In genomic region chr5:159002201-159002600, GRCh38 we compare ENCODE assay signal across 20 cellular contexts.
A peak's percentile ranks its signal among the peaks of the same experiment; 100 is the strongest.
DNase-seq lines count a peak whose midpoint lies in the region; ATAC-seq and TF ChIP-seq lines count a peak whose summit lies in the region.
"Had no signal": no experiment of that assay in that cellular context is flagged by ENCODE, and none has a peak within 500 bp of the region (broad histone marks: within the 10 kb centered on the region; RNA-seq: fewer than 3 reads in every experiment).

No MANE protein-coding gene starts in this region.

- WGBS in heart right ventricle, 2 donors = 59 to 64% methylated on average over 4 of the region's 4 CpGs
- 57% methylated on average over 4 of the region's 4 CpGs for WGBS in right cardiac atrium

- peaks cover 61% of the 10 kb centered on the region for H3K4me1 Mint-ChIP-seq in memory B cell
- peaks cover 12% of the 10 kb centered on the region for H3K4me1 Mint-ChIP-seq in activated naive CD8-positive, alpha-beta T cell treated with anti-CD3 and anti-CD28 coated beads for 36 hours
- H3K4me1 Mint-ChIP-seq: H9 had no signal

- H3K4me3 ChIP-seq in heart right ventricle (no peak overlapping the region), right cardiac atrium (ENCODE audit: low read length) (no peak overlapping the region), adipocyte (ENCODE audit: low read length) (no peak overlapping the region), vagina (no peak overlapping the region)
- H3K4me3 ChIP-seq: MG63 had no signal

- H3K27ac ChIP-seq in heart right ventricle (peak overlapping the region in 8 of 10 donors; percentile 28 to 91 (median 50)), right cardiac atrium (ENCODE audit: low read length) (no peak overlapping the region), vagina (peak overlapping the region; percentile 61)
- H3K27ac ChIP-seq: KMS-11 had no signal

- H3K27me3 ChIP-seq in heart right ventricle = no peaks in the 10 kb centered on the region
- no peaks in the 10 kb centered on the region for H3K27me3 ChIP-seq in right cardiac atrium (ENCODE audit: control insufficient read depth, insufficient read depth)
- H3K27me3 ChIP-seq in adipocyte (replicated peaks; ENCODE audit: control insufficient read depth, insufficient read depth, low read length) = no peaks in the 10 kb centered on the region
- no peaks in the 10 kb centered on the region for H3K27me3 ChIP-seq in vagina
- H3K27me3 ChIP-seq: MG63 had no signal

- H3K9me3 Mint-ChIP-seq in memory B cell = no peaks in the 10 kb centered on the region
- no peaks in the 10 kb centered on the region for H3K9me3 Mint-ChIP-seq in activated naive CD8-positive, alpha-beta T cell treated with anti-CD3 and anti-CD28 coated beads for 36 hours
- H3K9me3 Mint-ChIP-seq: H9 had no signal

- H3K27me3 Mint-ChIP-seq in memory B cell = no peaks in the 10 kb centered on the region
- H3K27me3 Mint-ChIP-seq in activated naive CD8-positive, alpha-beta T cell treated with anti-CD3 and anti-CD28 coated beads for 36 hours = peaks cover 11% of the 10 kb centered on the region

- no peak for TF ChIP-seq CTCF in heart right ventricle (IDR thresholded peaks at IDR 0.05)
- TF ChIP-seq CTCF in vagina (IDR thresholded peaks at IDR 0.05) = no peak

- peaks cover 3 to 93% (median 46%) of the 10 kb centered on the region in 9 donors for H3K4me1 ChIP-seq in heart right ventricle
- peaks cover 11% of the 10 kb centered on the region for H3K4me1 ChIP-seq in right cardiac atrium (ENCODE audit: control insufficient read depth, insufficient read depth, low read length)
- H3K4me1 ChIP-seq in adipocyte (ENCODE audit: control insufficient read depth, insufficient read depth, low read length) = peaks cover 98% of the 10 kb centered on the region
- H3K4me1 ChIP-seq in vagina = peaks cover 49% of the 10 kb centered on the region

- ATAC-seq in heart right ventricle = peak in 2 of 8 donors; percentile 19 to 50
- no peak for ATAC-seq in right cardiac atrium
- no peak for ATAC-seq in memory B cell (ENCODE audit: low read depth)
- no peak for ATAC-seq in GM19395 (IDR thresholded peaks at IDR 0.05; ENCODE audit: unreplicated experiment)
- ATAC-seq: HepG2, Panc1 had no signal

- H3K9ac ChIP-seq in adipocyte (ENCODE audit: low read length) = peak overlapping the region; percentile 48
- H3K9ac ChIP-seq: KMS-11 had no signal

- no peak overlapping the region for H3K4me3 Mint-ChIP-seq in memory B cell
- no peak overlapping the region for H3K4me3 Mint-ChIP-seq in activated naive CD8-positive, alpha-beta T cell treated with anti-CD3 and anti-CD28 coated beads for 36 hours
- H3K4me3 Mint-ChIP-seq: H9 had no signal

- H3K9me3 ChIP-seq in heart right ventricle (no peaks in the 10 kb centered on the region), right cardiac atrium (ENCODE audit: control insufficient read depth, low read length) (no peaks in the 10 kb centered on the region), adipocyte (ENCODE audit: control insufficient read depth, low read length) (no peaks in the 10 kb centered on the region), vagina (no peaks in the 10 kb centered on the region)
- H3K9me3 ChIP-seq: MG63 had no signal

- DNase-seq in heart right ventricle (no peak), right cardiac atrium (no peak), adipocyte (ENCODE audit: low read depth) (no peak), memory B cell (ENCODE audit: low spot score in 2 of 2) (no peak), vagina (ENCODE audit: extremely low spot score in 2 of 2) (no peak), NCI-H446 treated with DMSO at 0.1 percent for 48 hours (lab: John Stamatoyannopoulos, UW) (no peak)
- DNase-seq in activated naive CD8-positive, alpha-beta T cell treated with anti-CD3 and anti-CD28 coated beads for 36 hours = no peak
- DNase-seq: ACHN; AML-193; CD4-positive, CD25-positive, alpha-beta regulatory T cell; H9; MG63; NCI-H1105 treated with DMSO at 0.1 percent for 48 hours; NCI-H187 treated with DMSO at 0.1 percent for 48 hours; NCI-H2171; NCI-H510A had no signal

- H3K27ac Mint-ChIP-seq in memory B cell = peak overlapping the region; percentile 83
- H3K27ac Mint-ChIP-seq in activated naive CD8-positive, alpha-beta T cell treated with anti-CD3 and anti-CD28 coated beads for 36 hours = no peak overlapping the region
- H3K27ac Mint-ChIP-seq: CD4-positive, CD25-positive, alpha-beta regulatory T cell; H9 had no signal

- intact Hi-C loops in heart right ventricle (cut with DNase I) (loop anchor here in 1 of 10 donors (10.0 kb wide), 1 partner anchor 93 kb away; the partner anchor contains the start of gene EBF1), right cardiac atrium (cut with DNase I) (no loop called here), vagina (cut with DNase I) (loop anchor here (10.0 kb wide), 1 partner anchor 227 kb away; no protein-coding TSS in a partner anchor)

- H3K36me3 Mint-ChIP-seq in memory B cell = peaks cover 15% of the 10 kb centered on the region
- no peaks in the 10 kb centered on the region for H3K36me3 Mint-ChIP-seq in activated naive CD8-positive, alpha-beta T cell treated with anti-CD3 and anti-CD28 coated beads for 36 hours
- H3K36me3 Mint-ChIP-seq: CD4-positive, CD25-positive, alpha-beta regulatory T cell had no signal

- no peak for TF ChIP-seq POLR2A in vagina (IDR thresholded peaks at IDR 0.05)

- no peaks in the 10 kb centered on the region for H3K36me3 ChIP-seq in heart right ventricle
- peaks cover 5% of the 10 kb centered on the region for H3K36me3 ChIP-seq in adipocyte (ENCODE audit: control insufficient read depth, insufficient read depth, low read length, severe bottlenecking)
- H3K36me3 ChIP-seq in vagina = no peaks in the 10 kb centered on the region
- H3K36me3 ChIP-seq: MG63 had no signal
